10 cellular contexts compared by ENCODE assay signal in the genomic region with DNA sequence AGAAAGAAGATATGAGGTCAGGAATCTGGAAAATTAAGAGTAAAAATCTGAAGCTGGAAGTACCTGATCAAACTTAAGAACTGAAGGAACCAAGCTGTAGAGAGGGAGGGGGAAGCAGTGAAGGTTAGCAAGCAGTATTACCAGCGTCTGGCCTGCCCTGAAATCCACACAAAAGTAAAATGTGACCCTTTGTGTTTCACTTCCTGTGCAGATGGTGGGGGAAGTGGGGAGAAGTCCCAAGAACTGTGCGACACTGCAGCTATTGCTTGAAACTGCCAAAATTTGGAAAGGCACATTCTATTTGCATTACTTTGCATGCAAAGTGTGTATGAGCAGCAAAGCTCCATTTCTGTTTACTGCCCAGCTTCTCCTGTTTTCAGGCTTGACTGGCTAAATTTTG.
DNase-seq lines count a peak whose midpoint lies in the region; ATAC-seq and TF ChIP-seq lines count a peak whose summit lies in the region.
"Had no signal": no experiment of that assay in that cellular context is flagged by ENCODE, and none has a peak within 500 bp of the region (broad histone marks: within the 10 kb centered on the region; RNA-seq: fewer than 3 reads in every experiment).

No MANE protein-coding gene starts in this region.

- CTCF ChIA-PET in activated CD8-positive, alpha-beta T cell treated with anti-CD3 and anti-CD28 coated beads, Interleukin-2, amount 10 ng/mL, durations not matched to agents 7 days and 5 days (lab: Charles Lee) = interaction anchor here (0.8 to 7.5 kb wide), 6 partner anchors 8 to 140 kb away, joined by 3 to 51 read pairs (median 4); no protein-coding TSS in a partner anchor
- CTCF ChIA-PET in activated CD8-positive, alpha-beta T cell treated with anti-CD3 and anti-CD28 coated beads for 36 hours (lab: Charles Lee) = interaction anchor here (1.6 to 9.4 kb wide), 4 partner anchors 22 to 140 kb away, joined by 5 to 55 read pairs (median 30); no protein-coding TSS in a partner anchor

- H3K4me1 Mint-ChIP-seq in activated CD8-positive, alpha-beta T cell treated with anti-CD3 and anti-CD28 coated beads, Interleukin-2, amount 10 ng/mL, durations not matched to agents 7 days and 5 days (ENCODE audit: low read depth) = peaks cover 41% of the 10 kb centered on the region
- H3K4me1 Mint-ChIP-seq in activated CD8-positive, alpha-beta T cell treated with anti-CD3 and anti-CD28 coated beads for 36 hours (ENCODE audit: low read depth) = peaks cover 34% of the 10 kb centered on the region
- H3K4me1 Mint-ChIP-seq in stimulated activated memory B cell treated with anti-CD40 and anti-IgM and Interleukin-4, amounts not matched to agents 10 μg/mL and 1 μg/mL and 100 μg/mL, for 72 hours = peaks cover 29% of the 10 kb centered on the region
- peaks cover 15% of the 10 kb centered on the region for H3K4me1 Mint-ChIP-seq in chondrocyte (ENCODE audit: low read depth)

- POLR2A ChIA-PET in activated CD8-positive, alpha-beta T cell treated with anti-CD3 and anti-CD28 coated beads, Interleukin-2, amount 10 ng/mL, durations not matched to agents 7 days and 5 days (lab: Charles Lee) = interaction anchor here (1.0 kb wide), 1 partner anchor 258 kb away, joined by 3 read pairs; a partner anchor contains a TSS
- POLR2A ChIA-PET in activated CD8-positive, alpha-beta T cell treated with anti-CD3 and anti-CD28 coated beads for 36 hours (lab: Charles Lee) = interaction anchor here (0.9 kb wide), 2 partner anchors 133 to 468 kb away, joined by 3 read pairs; no protein-coding TSS in a partner anchor

- no peaks in the 10 kb centered on the region for H3K27me3 Mint-ChIP-seq in activated CD8-positive, alpha-beta T cell treated with anti-CD3 and anti-CD28 coated beads, Interleukin-2, amount 10 ng/mL, durations not matched to agents 7 days and 5 days (ENCODE audit: low read depth)
- peaks cover 2% of the 10 kb centered on the region for H3K27me3 Mint-ChIP-seq in activated CD8-positive, alpha-beta T cell treated with anti-CD3 and anti-CD28 coated beads for 36 hours
- H3K27me3 Mint-ChIP-seq in stimulated activated memory B cell treated with anti-CD40 and anti-IgM and Interleukin-4, amounts not matched to agents 10 μg/mL and 1 μg/mL and 100 μg/mL, for 72 hours = peaks cover 38% of the 10 kb centered on the region
- no peaks in the 10 kb centered on the region for H3K27me3 Mint-ChIP-seq in chondrocyte (ENCODE audit: low read depth)

- peak overlapping the region; percentile 31 for H3K27ac Mint-ChIP-seq in activated CD8-positive, alpha-beta T cell treated with anti-CD3 and anti-CD28 coated beads, Interleukin-2, amount 10 ng/mL, durations not matched to agents 7 days and 5 days
- H3K27ac Mint-ChIP-seq in activated CD8-positive, alpha-beta T cell treated with anti-CD3 and anti-CD28 coated beads for 36 hours = no peak overlapping the region
- H3K27ac Mint-ChIP-seq in stimulated activated memory B cell treated with anti-CD40 and anti-IgM and Interleukin-4, amounts not matched to agents 10 μg/mL and 1 μg/mL and 100 μg/mL, for 72 hours = no peak overlapping the region
- no peak overlapping the region for H3K27ac Mint-ChIP-seq in chondrocyte (ENCODE audit: unreplicated experiment)

- no peaks in the 10 kb centered on the region for H3K36me3 Mint-ChIP-seq in activated CD8-positive, alpha-beta T cell treated with anti-CD3 and anti-CD28 coated beads, Interleukin-2, amount 10 ng/mL, durations not matched to agents 7 days and 5 days (ENCODE audit: low read depth)
- no peaks in the 10 kb centered on the region for H3K36me3 Mint-ChIP-seq in activated CD8-positive, alpha-beta T cell treated with anti-CD3 and anti-CD28 coated beads for 36 hours (ENCODE audit: low read depth)
- H3K36me3 Mint-ChIP-seq in stimulated activated memory B cell treated with anti-CD40 and anti-IgM and Interleukin-4, amounts not matched to agents 10 μg/mL and 1 μg/mL and 100 μg/mL, for 72 hours = no peaks in the 10 kb centered on the region
- H3K36me3 Mint-ChIP-seq in chondrocyte (ENCODE audit: low read depth) = peaks cover 1% of the 10 kb centered on the region

- H3K4me3 Mint-ChIP-seq in activated CD8-positive, alpha-beta T cell treated with anti-CD3 and anti-CD28 coated beads, Interleukin-2, amount 10 ng/mL, durations not matched to agents 7 days and 5 days = no peak overlapping the region
- H3K4me3 Mint-ChIP-seq in activated CD8-positive, alpha-beta T cell treated with anti-CD3 and anti-CD28 coated beads for 36 hours = no peak overlapping the region
- no peak overlapping the region for H3K4me3 Mint-ChIP-seq in stimulated activated memory B cell treated with anti-CD40 and anti-IgM and Interleukin-4, amounts not matched to agents 10 μg/mL and 1 μg/mL and 100 μg/mL, for 72 hours
- H3K4me3 Mint-ChIP-seq in chondrocyte (ENCODE audit: unreplicated experiment) = no peak overlapping the region

- intact Hi-C loops in activated CD8-positive, alpha-beta T cell treated with anti-CD3 and anti-CD28 coated beads for 36 hours (cut with micrococcal nuclease) = no loop called here

- DNase-seq in activated CD8-positive, alpha-beta T cell treated with anti-CD3 and anti-CD28 coated beads, Interleukin-2, amount 10 ng/mL, durations not matched to agents 7 days and 5 days = no peak
- DNase-seq in activated CD8-positive, alpha-beta T cell treated with anti-CD3 and anti-CD28 coated beads for 36 hours = no peak
- peak; percentile 57 for DNase-seq in NOMO-1 treated with DMSO at 0.1 percent for 48 hours (lab: John Stamatoyannopoulos, UW; ENCODE audit: unreplicated experiment)
- no peak for DNase-seq in stimulated activated CD4-positive, alpha-beta T cell treated with anti-CD3 and anti-CD28 coated beads, Interleukin-4, amount 100 ng/mL, for 1 hour
- DNase-seq in SK-N-DZ (ENCODE audit: low spot score) = no peak
- DNase-seq in chondrocyte (ENCODE audit: low spot score) = no peak
- DNase-seq: right cardiac atrium had no signal

- no peak for ATAC-seq in activated CD8-positive, alpha-beta T cell treated with anti-CD3 and anti-CD28 coated beads, Interleukin-2, amount 10 ng/mL, durations not matched to agents 7 days and 5 days
- ATAC-seq in activated CD8-positive, alpha-beta T cell treated with anti-CD3 and anti-CD28 coated beads for 36 hours = no peak
- ATAC-seq in HG02938 (IDR thresholded peaks at IDR 0.05; ENCODE audit: unreplicated experiment) = peak; percentile 60
- ATAC-seq in stimulated activated memory B cell treated with anti-CD40 and anti-IgM and Interleukin-4, amounts not matched to agents 10 μg/mL and 1 μg/mL and 100 μg/mL, for 72 hours = peak; percentile 63
- ATAC-seq: right cardiac atrium had no signal

- H3K9me3 Mint-ChIP-seq in activated CD8-positive, alpha-beta T cell treated with anti-CD3 and anti-CD28 coated beads, Interleukin-2, amount 10 ng/mL, durations not matched to agents 7 days and 5 days (ENCODE audit: insufficient read depth) = no peaks in the 10 kb centered on the region
- H3K9me3 Mint-ChIP-seq in activated CD8-positive, alpha-beta T cell treated with anti-CD3 and anti-CD28 coated beads for 36 hours = no peaks in the 10 kb centered on the region
- H3K9me3 Mint-ChIP-seq in stimulated activated memory B cell treated with anti-CD40 and anti-IgM and Interleukin-4, amounts not matched to agents 10 μg/mL and 1 μg/mL and 100 μg/mL, for 72 hours = peaks cover 2% of the 10 kb centered on the region
- peaks cover 11% of the 10 kb centered on the region for H3K9me3 Mint-ChIP-seq in chondrocyte (ENCODE audit: low read depth)
- H3K9me3 Mint-ChIP-seq: IgD-negative memory B cell had no signal

- TF ChIP-seq CTCF in activated CD8-positive, alpha-beta T cell treated with anti-CD3 and anti-CD28 coated beads for 36 hours (IDR thresholded peaks at IDR 0.05) = no peak
- TF ChIP-seq CTCF in chondrocyte (IDR thresholded peaks at IDR 0.05) = no peak

Comparison
In these comparisons a context has a peak if more than half of its experiments do, and no peak if none do; other contexts are left out.
1. ATAC-seq: peak in HG02938 (single experiment) and stimulated activated memory B cell treated with anti-CD40 and anti-IgM and Interleukin-4, amounts not matched to agents 10 μg/mL and 1 μg/mL and 100 μg/mL, for 72 hours (single experiment); none in activated CD8-positive, alpha-beta T cell treated with anti-CD3 and anti-CD28 coated beads, Interleukin-2, amount 10 ng/mL, durations not matched to agents 7 days and 5 days (single experiment) and activated CD8-positive, alpha-beta T cell treated with anti-CD3 and anti-CD28 coated beads for 36 hours (single experiment).